1 cellular context compared by ENCODE assay signal in genomic region chr1:62327360-62328051, GRCh38.
A peak's percentile ranks its signal among the peaks of the same experiment; 100 is the strongest.
TF ChIP-seq lines count a peak whose summit lies in the region.

No MANE protein-coding gene starts in this region.

TF ChIP-seq in HepG2, 621 proteins besides CTCF, POLR2A, EP300 and RAD21 (continued from another document and continues in another):
- TF ChIP-seq ZBTB34 (CRISPR knock-in tag; IDR thresholded peaks at IDR 0.05) (no peak), ZNF646 (CRISPR knock-in tag; IDR thresholded peaks at IDR 0.05) (no peak), TBX2 (CRISPR knock-in tag; IDR thresholded peaks at IDR 0.05; ENCODE audit: borderline replicate concordance) (no peak), TAF15 (IDR thresholded peaks at IDR 0.05; ENCODE audit: low read depth, low read length, poor library complexity, severe bottlenecking) (no peak), ZNF704 (CRISPR knock-in tag; IDR thresholded peaks at IDR 0.05; ENCODE audit: borderline replicate concordance) (0 out of 2 replicates have a peak, but pooled peaks have one; percentile 42), ZEB1 (IDR thresholded peaks at IDR 0.05; ENCODE audit: insufficient replicate concordance, low read depth) (no peak), HES4 (CRISPR knock-in tag; IDR thresholded peaks at IDR 0.05; ENCODE audit: borderline replicate concordance) (peak; percentile 74; the same call in 1 of the 2 replicates), BCL6 (CRISPR knock-in tag; IDR thresholded peaks at IDR 0.05) (no peak; the same call in 1 of the 2 replicates), ZNF792 (CRISPR knock-in tag; IDR thresholded peaks at IDR 0.05) (0 out of 2 replicates have a peak, but pooled peaks have one; percentile 24), ZNF749 (CRISPR knock-in tag; IDR thresholded peaks at IDR 0.05; ENCODE audit: borderline replicate concordance) (no peak), HNF1A (IDR thresholded peaks at IDR 0.05; ENCODE audit: low read depth) (no peak), HNF1A (CRISPR knock-in tag; IDR thresholded peaks at IDR 0.05; ENCODE audit: borderline replicate concordance) (0 out of 2 replicates have a peak, but pooled peaks have one; percentile 48), MTA3 (CRISPR knock-in tag; IDR thresholded peaks at IDR 0.05) (no peak), ZNF605 (CRISPR knock-in tag; IDR thresholded peaks at IDR 0.05) (no peak), GATAD2A (CRISPR knock-in tag; IDR thresholded peaks at IDR 0.05) (0 out of 2 replicates have a peak, but pooled peaks have one; percentile 11), ZNF687 (CRISPR knock-in tag; IDR thresholded peaks at IDR 0.05) (peak; percentile 93), PBX3 (CRISPR knock-in tag; IDR thresholded peaks at IDR 0.05; ENCODE audit: borderline replicate concordance) (no peak), ZNF549 (CRISPR knock-in tag; IDR thresholded peaks at IDR 0.05) (no peak), ZNF839 (CRISPR knock-in tag; IDR thresholded peaks at IDR 0.05; ENCODE audit: borderline replicate concordance) (no peak), MAX (IDR thresholded peaks at IDR 0.05) (peak; percentile 81), THAP11 (CRISPR knock-in tag; IDR thresholded peaks at IDR 0.05) (no peak), EEA1 (CRISPR knock-in tag; IDR thresholded peaks at IDR 0.05; ENCODE audit: borderline replicate concordance) (no peak), MED13 (CRISPR knock-in tag; IDR thresholded peaks at IDR 0.05) (no peak), GABPA (IDR thresholded peaks at IDR 0.05; ENCODE audit: low read depth, low read length) (no peak), GABPA (CRISPR knock-in tag; IDR thresholded peaks at IDR 0.05; ENCODE audit: low read depth) (no peak), RBAK (CRISPR knock-in tag; IDR thresholded peaks at IDR 0.05) (no peak), SOX5 (CRISPR knock-in tag; IDR thresholded peaks at IDR 0.05; ENCODE audit: borderline replicate concordance) (no peak), RELA (CRISPR knock-in tag; IDR thresholded peaks at IDR 0.05) (no peak), ELK4 (CRISPR knock-in tag; IDR thresholded peaks at IDR 0.05; ENCODE audit: borderline replicate concordance) (no peak), ZNF260 (CRISPR knock-in tag; IDR thresholded peaks at IDR 0.05; ENCODE audit: borderline replicate concordance, low read depth) (no peak), MLXIP (CRISPR knock-in tag; IDR thresholded peaks at IDR 0.05; ENCODE audit: borderline replicate concordance) (no peak), IRF2 (CRISPR knock-in tag; IDR thresholded peaks at IDR 0.05) (no peak), NCOA5 (CRISPR knock-in tag; IDR thresholded peaks at IDR 0.05) (no peak), ZFP36L2 (CRISPR knock-in tag; IDR thresholded peaks at IDR 0.05) (no peak), ZNF569 (CRISPR knock-in tag; IDR thresholded peaks at IDR 0.05; ENCODE audit: borderline replicate concordance) (no peak), SIN3B (IDR thresholded peaks at IDR 0.05; ENCODE audit: low read length) (no peak)
